32 cellular contexts compared by ENCODE assay signal in genomic region chr18:66874375-66874774, GRCh38.
"Had no signal": no experiment of that assay in that cellular context is flagged by ENCODE, and none has a peak within 500 bp of the region (broad histone marks: within the 10 kb centered on the region; RNA-seq: fewer than 3 reads in every experiment).

No MANE protein-coding gene starts in this region.

- H3K9me3 ChIP-seq: ascending aorta, breast epithelium, colonic mucosa, esophagus squamous epithelium, gastroesophageal sphincter, heart right ventricle had no signal

- ATAC-seq: activated CD4-positive, alpha-beta T cell treated with anti-CD3 and anti-CD28 coated beads for 36 hours; activated CD8-positive, alpha-beta memory T cell treated with anti-CD3 and anti-CD28 coated beads, Interleukin-2, amount 10 ng/mL, durations not matched to agents 7 days and 5 days; activated CD8-positive, alpha-beta T cell treated with anti-CD3 and anti-CD28 coated beads, Interleukin-2, amount 10 ng/mL, durations not matched to agents 7 days and 5 days; gastroesophageal sphincter; heart right ventricle had no signal

- H3K36me3 Mint-ChIP-seq: activated CD4-positive, alpha-beta memory T cell treated with anti-CD3 and anti-CD28 coated beads for 36 hours; activated CD8-positive, alpha-beta memory T cell treated with anti-CD3 and anti-CD28 coated beads, Interleukin-2, amount 10 ng/mL, durations not matched to agents 7 days and 5 days; activated naive CD4-positive, alpha-beta T cell treated with anti-CD3 and anti-CD28 coated beads, Interleukin-2, amount 50 U/mL, for 24 hours; activated naive CD8-positive, alpha-beta T cell treated with anti-CD3 and anti-CD28 coated beads for 36 hours; brain had no signal

- H3K27me3 ChIP-seq: ascending aorta, breast epithelium, cardiac muscle cell, colonic mucosa, esophagus squamous epithelium, gastroesophageal sphincter, heart right ventricle, hepatocyte had no signal

- DNase-seq: activated CD4-positive, alpha-beta memory T cell treated with anti-CD3 and anti-CD28 coated beads for 36 hours; activated CD4-positive, alpha-beta T cell treated with anti-CD3 and anti-CD28 coated beads for 36 hours; activated CD4-positive, alpha-beta T cell treated with anti-CD3 and anti-CD28 coated beads, Interleukin-2, amount 10 ng/mL, durations not matched to agents 24 days and 14 days; activated CD4-positive, CD25-positive, alpha-beta regulatory T cell; activated CD4-positive, CD25-positive, alpha-beta regulatory T cell treated with anti-CD3 and anti-CD28 coated beads, Interleukin-2, amount 50 U/mL, for 72 hours; activated CD8-positive, alpha-beta memory T cell treated with anti-CD3 and anti-CD28 coated beads, Interleukin-2, amount 10 ng/mL, durations not matched to agents 7 days and 5 days; activated CD8-positive, alpha-beta memory T cell treated with anti-CD3 and anti-CD28 coated beads, Interleukin-2, amount 50 U/mL, for 4 hours; activated CD8-positive, alpha-beta T cell treated with anti-CD3 and anti-CD28 coated beads, Interleukin-2, amount 10 ng/mL, durations not matched to agents 7 days and 5 days; activated effector memory CD4-positive, alpha-beta T cell treated with anti-CD3 and anti-CD28 coated beads, Interleukin-2, amount 50 U/mL, for 16 hours; activated naive CD4-positive, alpha-beta T cell treated with anti-CD3 and anti-CD28 coated beads for 36 hours; activated naive CD8-positive, alpha-beta T cell treated with anti-CD3 and anti-CD28 coated beads for 36 hours; activated T-cell treated with anti-CD3 and anti-CD28 coated beads, Interleukin-2, amount 50 U/mL, for 1 hour; activated T-cell treated with anti-CD3 and anti-CD28 coated beads, Interleukin-2, amount 50 U/mL, for 48 hours; central memory CD4-positive, alpha-beta T cell; cerebellar nuclear complex; colonic mucosa; effector CD8-positive, alpha-beta T cell; esophagus squamous epithelium; foreskin melanocyte; heart right ventricle; T1000 had no signal

- H3K36me3 ChIP-seq: ascending aorta, breast epithelium, cardiac muscle cell, colonic mucosa, esophagus squamous epithelium, gastroesophageal sphincter, heart right ventricle had no signal

- H3K27ac Mint-ChIP-seq: activated CD4-positive, alpha-beta memory T cell treated with anti-CD3 and anti-CD28 coated beads for 36 hours; activated CD4-positive, alpha-beta T cell treated with anti-CD3 and anti-CD28 coated beads for 36 hours; activated CD4-positive, alpha-beta T cell treated with anti-CD3 and anti-CD28 coated beads, Interleukin-2, amount 10 ng/mL, durations not matched to agents 24 days and 14 days; activated CD8-positive, alpha-beta memory T cell treated with anti-CD3 and anti-CD28 coated beads, Interleukin-2, amount 10 ng/mL, durations not matched to agents 7 days and 5 days; activated CD8-positive, alpha-beta T cell treated with anti-CD3 and anti-CD28 coated beads, Interleukin-2, amount 10 ng/mL, durations not matched to agents 7 days and 5 days; activated naive CD4-positive, alpha-beta T cell treated with anti-CD3 and anti-CD28 coated beads for 36 hours; activated naive CD4-positive, alpha-beta T cell treated with anti-CD3 and anti-CD28 coated beads, Interleukin-2, amount 50 U/mL, for 24 hours; activated naive CD8-positive, alpha-beta T cell treated with anti-CD3 and anti-CD28 coated beads for 36 hours; activated T-helper 1 cell treated with anti-CD3 and anti-CD28 coated beads, Interleukin-12 subunit alpha, Interleukin-12 subunit beta, Interleukin-2, Interleukin-4 antibody, amounts not matched to agents 30 ng/mL and 10 ng/mL and 1 ng/mL, durations not matched to agents 14 hours and 24 hours and 36 hours; activated T-helper 2 cell treated with anti-CD3 and anti-CD28 coated beads, Interferon-gamma antibody, Interleukin-2, Interleukin-4, amounts not matched to agents 10 μg/mL and 5 μg/mL and 100 μg/mL, durations not matched to agents 14 hours and 24 hours and 36 hours; brain; T-helper 2 cell treated with Interferon-gamma antibody and Interleukin-4, amounts not matched to agents 5 μg/mL and 100 μg/mL, for 36 hours had no signal

- H3K4me3 Mint-ChIP-seq: activated CD4-positive, alpha-beta memory T cell treated with anti-CD3 and anti-CD28 coated beads for 36 hours; activated CD4-positive, alpha-beta T cell treated with anti-CD3 and anti-CD28 coated beads for 36 hours; activated CD4-positive, alpha-beta T cell treated with anti-CD3 and anti-CD28 coated beads, Interleukin-2, amount 10 ng/mL, durations not matched to agents 24 days and 14 days; activated CD8-positive, alpha-beta memory T cell treated with anti-CD3 and anti-CD28 coated beads, Interleukin-2, amount 10 ng/mL, durations not matched to agents 7 days and 5 days; activated CD8-positive, alpha-beta T cell treated with anti-CD3 and anti-CD28 coated beads, Interleukin-2, amount 10 ng/mL, durations not matched to agents 7 days and 5 days; activated naive CD4-positive, alpha-beta T cell treated with anti-CD3 and anti-CD28 coated beads for 36 hours; activated naive CD4-positive, alpha-beta T cell treated with anti-CD3 and anti-CD28 coated beads, Interleukin-2, amount 50 U/mL, for 24 hours; activated naive CD8-positive, alpha-beta T cell treated with anti-CD3 and anti-CD28 coated beads for 36 hours; activated T-helper 1 cell treated with anti-CD3 and anti-CD28 coated beads, Interleukin-12 subunit alpha, Interleukin-12 subunit beta, Interleukin-2, Interleukin-4 antibody, amounts not matched to agents 30 ng/mL and 10 ng/mL and 1 ng/mL, durations not matched to agents 14 hours and 24 hours and 36 hours; brain; T-helper 2 cell treated with Interferon-gamma antibody and Interleukin-4, amounts not matched to agents 5 μg/mL and 100 μg/mL, for 36 hours had no signal

- H3K9me3 Mint-ChIP-seq: activated CD4-positive, alpha-beta memory T cell treated with anti-CD3 and anti-CD28 coated beads for 36 hours; activated CD4-positive, alpha-beta T cell treated with anti-CD3 and anti-CD28 coated beads, Interleukin-2, amount 10 ng/mL, durations not matched to agents 24 days and 14 days; activated naive CD4-positive, alpha-beta T cell treated with anti-CD3 and anti-CD28 coated beads for 36 hours; activated naive CD4-positive, alpha-beta T cell treated with anti-CD3 and anti-CD28 coated beads, Interleukin-2, amount 50 U/mL, for 24 hours; activated naive CD8-positive, alpha-beta T cell treated with anti-CD3 and anti-CD28 coated beads for 36 hours; activated T-helper 1 cell treated with anti-CD3 and anti-CD28 coated beads, Interleukin-12 subunit alpha, Interleukin-12 subunit beta, Interleukin-2, Interleukin-4 antibody, amounts not matched to agents 30 ng/mL and 10 ng/mL and 1 ng/mL, durations not matched to agents 14 hours and 24 hours and 36 hours; activated T-helper 2 cell treated with anti-CD3 and anti-CD28 coated beads, Interferon-gamma antibody, Interleukin-2, Interleukin-4, amounts not matched to agents 10 μg/mL and 5 μg/mL and 100 μg/mL, durations not matched to agents 14 hours and 24 hours and 36 hours; brain; T-helper 2 cell treated with Interferon-gamma antibody and Interleukin-4, amounts not matched to agents 5 μg/mL and 100 μg/mL, for 36 hours had no signal

- H3K4me1 Mint-ChIP-seq: activated CD4-positive, alpha-beta T cell treated with anti-CD3 and anti-CD28 coated beads for 36 hours; activated CD4-positive, alpha-beta T cell treated with anti-CD3 and anti-CD28 coated beads, Interleukin-2, amount 10 ng/mL, durations not matched to agents 24 days and 14 days; activated CD8-positive, alpha-beta memory T cell treated with anti-CD3 and anti-CD28 coated beads, Interleukin-2, amount 10 ng/mL, durations not matched to agents 7 days and 5 days; activated naive CD4-positive, alpha-beta T cell treated with anti-CD3 and anti-CD28 coated beads, Interleukin-2, amount 50 U/mL, for 24 hours; activated naive CD8-positive, alpha-beta T cell treated with anti-CD3 and anti-CD28 coated beads for 36 hours had no signal

- H3K4me1 ChIP-seq: ascending aorta, breast epithelium, colonic mucosa, esophagus squamous epithelium, gastroesophageal sphincter, heart right ventricle had no signal

- H3K27me3 Mint-ChIP-seq: activated CD4-positive, alpha-beta memory T cell treated with anti-CD3 and anti-CD28 coated beads for 36 hours; activated CD4-positive, alpha-beta T cell treated with anti-CD3 and anti-CD28 coated beads for 36 hours; activated CD4-positive, alpha-beta T cell treated with anti-CD3 and anti-CD28 coated beads, Interleukin-2, amount 10 ng/mL, durations not matched to agents 24 days and 14 days; activated CD8-positive, alpha-beta memory T cell treated with anti-CD3 and anti-CD28 coated beads, Interleukin-2, amount 10 ng/mL, durations not matched to agents 7 days and 5 days; activated naive CD4-positive, alpha-beta T cell treated with anti-CD3 and anti-CD28 coated beads, Interleukin-2, amount 50 U/mL, for 24 hours; activated naive CD8-positive, alpha-beta T cell treated with anti-CD3 and anti-CD28 coated beads for 36 hours had no signal

- H3K4me3 ChIP-seq: ascending aorta, breast epithelium, cardiac muscle cell, colonic mucosa, esophagus squamous epithelium, gastroesophageal sphincter, heart right ventricle, hepatocyte had no signal

- H3K27ac ChIP-seq: ascending aorta, breast epithelium, cardiac muscle cell, colonic mucosa, epithelial cell of prostate, esophagus squamous epithelium, gastroesophageal sphincter, heart right ventricle, hepatocyte had no signal
